12 cellular contexts compared by ENCODE assay signal in genomic region chr9:136111190-136111589, GRCh38. TPM values are rescaled to one million over a fixed set of nuclear protein-coding genes. Genes with fewer than 3 reads are reported as not detected.
DNase-seq lines count a peak whose midpoint lies in the region; ATAC-seq, FAIRE-seq and TF ChIP-seq lines count a peak whose summit lies in the region.
"Had no signal": no experiment of that assay in that cellular context is flagged by ENCODE, and none has a peak within 500 bp of the region (broad histone marks: within the 10 kb centered on the region; RNA-seq: fewer than 3 reads in every experiment).

No MANE protein-coding gene starts in this region.

- CTCF ChIA-PET in CD4-positive, alpha-beta T cell (lab: Charles Lee) = no interaction called here
- CTCF ChIA-PET in naive thymus-derived CD4-positive, alpha-beta T cell (lab: Charles Lee) = no interaction called here

- no peaks in the 10 kb centered on the region for H3K9me3 Mint-ChIP-seq in CD4-positive, alpha-beta T cell
- no peaks in the 10 kb centered on the region for H3K9me3 Mint-ChIP-seq in activated naive CD8-positive, alpha-beta T cell (ENCODE audit: low read depth)
- no peaks in the 10 kb centered on the region for H3K9me3 Mint-ChIP-seq in naive thymus-derived CD4-positive, alpha-beta T cell

- no peaks in the 10 kb centered on the region for H3K27me3 ChIP-seq in CD4-positive, alpha-beta T cell (ENCODE audit: control insufficient read depth, insufficient read depth, low read length)
- no peaks in the 10 kb centered on the region for H3K27me3 ChIP-seq in naive thymus-derived CD4-positive, alpha-beta T cell (ENCODE audit: control insufficient read depth in 2 of 2, insufficient read depth in 2 of 2, low read length in 2 of 2)
- no peaks in the 10 kb centered on the region for H3K27me3 ChIP-seq in colonic mucosa
- H3K27me3 ChIP-seq: testis had no signal

- no peaks in the 10 kb centered on the region for H3K27me3 Mint-ChIP-seq in CD4-positive, alpha-beta T cell
- no peaks in the 10 kb centered on the region for H3K27me3 Mint-ChIP-seq in activated naive CD8-positive, alpha-beta T cell
- no peaks in the 10 kb centered on the region for H3K27me3 Mint-ChIP-seq in naive thymus-derived CD4-positive, alpha-beta T cell

- peak overlapping the region; percentile 67 for H3K4me3 Mint-ChIP-seq in CD4-positive, alpha-beta T cell
- H3K4me3 Mint-ChIP-seq in activated naive CD8-positive, alpha-beta T cell = peak overlapping the region; percentile 10
- peak overlapping the region in 7 of 10 donors; percentile 39 to 91 (median 82) for H3K4me3 Mint-ChIP-seq in naive thymus-derived CD4-positive, alpha-beta T cell

- peak overlapping the region; percentile 88 for H3K27ac Mint-ChIP-seq in CD4-positive, alpha-beta T cell
- H3K27ac Mint-ChIP-seq in activated naive CD8-positive, alpha-beta T cell = peak overlapping the region; percentile 66
- H3K27ac Mint-ChIP-seq in naive thymus-derived CD4-positive, alpha-beta T cell = peak overlapping the region in 8 of 9 donors; percentile 46 to 97 (median 77)

- ATAC-seq in CD4-positive, alpha-beta T cell (ENCODE audit: poor library complexity) = no peak
- no peak for ATAC-seq in naive thymus-derived CD4-positive, alpha-beta T cell
- no peak for ATAC-seq in HG03045 (IDR thresholded peaks at IDR 0.05; ENCODE audit: unreplicated experiment)

- no peak for TF ChIP-seq CTCF in CD4-positive, alpha-beta T cell (IDR thresholded peaks at IDR 0.05)
- no peak for TF ChIP-seq CTCF in colonic mucosa (IDR thresholded peaks at IDR 0.05)

- peaks cover 78% of the 10 kb centered on the region for H3K4me1 Mint-ChIP-seq in CD4-positive, alpha-beta T cell (ENCODE audit: low read depth)
- peaks cover 63% of the 10 kb centered on the region for H3K4me1 Mint-ChIP-seq in activated naive CD8-positive, alpha-beta T cell (ENCODE audit: low read depth)
- H3K4me1 Mint-ChIP-seq in naive thymus-derived CD4-positive, alpha-beta T cell = peaks cover 38 to 82% (median 63%) of the 10 kb centered on the region in 7 donors

- peaks cover 0 to 14% (median 0%) of the 10 kb centered on the region in 3 experiments for H3K36me3 ChIP-seq in naive thymus-derived CD4-positive, alpha-beta T cell (ENCODE audit: control insufficient read depth in 2 of 3, insufficient read depth in 3 of 3, low read length in 3 of 3)
- H3K36me3 ChIP-seq in colonic mucosa = no peaks in the 10 kb centered on the region

- DNase-seq in CD4-positive, alpha-beta T cell = no peak
- DNase-seq in H54 (ENCODE audit: insufficient read length, low spot score) (no peak), EL (no peak), colonic mucosa (no peak)
- DNase-seq in naive thymus-derived CD4-positive, alpha-beta T cell = no peak
- DNase-seq: foreskin melanocyte, NCI-H2081 treated with DMSO at 0.1 percent for 48 hours, OCI-M1, testis had no signal

- 0 out of 2 replicates have a peak, but pooled peaks have one; percentile 2 for TF ChIP-seq POLR2A in H54 (IDR thresholded peaks at IDR 0.05; ENCODE audit: low read depth, low read length)

- H3K4me3 ChIP-seq in naive thymus-derived CD4-positive, alpha-beta T cell (ENCODE audit: low read length) = no peak overlapping the region
- H3K4me3 ChIP-seq in colonic mucosa = no peak overlapping the region
- H3K4me3 ChIP-seq: testis had no signal

- H3K36me3 Mint-ChIP-seq in CD4-positive, alpha-beta T cell (ENCODE audit: low read depth) = peaks cover 5% of the 10 kb centered on the region
- no peaks in the 10 kb centered on the region for H3K36me3 Mint-ChIP-seq in activated naive CD8-positive, alpha-beta T cell
- peaks cover 0 to 10% (median 0%) of the 10 kb centered on the region in 5 donors for H3K36me3 Mint-ChIP-seq in naive thymus-derived CD4-positive, alpha-beta T cell

- H3K27ac ChIP-seq in CD4-positive, alpha-beta T cell (ENCODE audit: low read depth, low read length) = no peak overlapping the region
- H3K27ac ChIP-seq in naive thymus-derived CD4-positive, alpha-beta T cell (ENCODE audit: low read depth, low read length) = peak overlapping the region; percentile 62
- no peak overlapping the region for H3K27ac ChIP-seq in colonic mucosa

- POLR2A ChIA-PET in CD4-positive, alpha-beta T cell (lab: Charles Lee) = interaction anchor here (6.0 kb wide), 1 partner anchor 16 kb away, joined by 50 read pairs; the partner anchor contains the start of gene NACC2
- POLR2A ChIA-PET in naive thymus-derived CD4-positive, alpha-beta T cell (lab: Charles Lee) = interaction anchor here (0.6 to 5.6 kb wide), 4 partner anchors 11 to 128 kb away, joined by 3 to 38 read pairs (median 4); partner anchors contain the start of gene NACC2

- intact Hi-C loops in CD4-positive, alpha-beta T cell (cut with DNase I, micrococcal nuclease) = no loop called here
- intact Hi-C loops in naive thymus-derived CD4-positive, alpha-beta T cell (cut with micrococcal nuclease) = loop anchor here in 1 of 2 donors (10.0 kb wide), 1 partner anchor 1946 kb away; the partner anchor contains the start of gene RNU6ATAC
- intact Hi-C loops in colonic mucosa (cut with DNase I) = no loop called here

- no peak for FAIRE-seq in H54 (lab: Jason Lieb, UNC)
- FAIRE-seq: keratinocyte had no signal

- H3K9me3 ChIP-seq in CD4-positive, alpha-beta T cell (ENCODE audit: control insufficient read depth, low read length) = no peaks in the 10 kb centered on the region
- no peaks in the 10 kb centered on the region for H3K9me3 ChIP-seq in naive thymus-derived CD4-positive, alpha-beta T cell (ENCODE audit: control insufficient read depth in 2 of 3, low read length in 3 of 3)
- H3K9me3 ChIP-seq in colonic mucosa = no peaks in the 10 kb centered on the region
- H3K9me3 ChIP-seq: testis had no signal

- H3K4me1 ChIP-seq in naive thymus-derived CD4-positive, alpha-beta T cell (ENCODE audit: control insufficient read depth in 2 of 2, insufficient read depth in 2 of 2, low read length in 2 of 2) = peaks cover 51 to 72% of the 10 kb centered on the region in 2 donors
- H3K4me1 ChIP-seq in colonic mucosa = peaks cover 29% of the 10 kb centered on the region

- H3K9ac ChIP-seq in colonic mucosa (ENCODE audit: low read depth in 2 of 2, low read length in 2 of 2) = no peak overlapping the region

RNA-seq across cellular contexts. Expression of gene TMEM250, which starts 7.5 kb away (rescaled TPM):
- total RNA-seq in CD4-positive, alpha-beta T cell = 1 to 10 TPM; 6.5 to 7.9 TPM
- 10 to 100 TPM; 16.4 to 55.3 (median 41.3) TPM for total RNA-seq in naive thymus-derived CD4-positive, alpha-beta T cell
- 10 to 100 TPM; 42.2 to 61.8 TPM for polyA plus RNA-seq in naive thymus-derived CD4-positive, alpha-beta T cell
- 10 to 100 TPM; 40.9 to 67.2 TPM for total RNA-seq in colonic mucosa

RNA-seq across cellular contexts. Expression of gene NACC2, which starts 16.1 kb away (rescaled TPM):
- 1 to 10 TPM; 2.1 to 2.7 TPM for total RNA-seq in CD4-positive, alpha-beta T cell
- 10 to 100 TPM in 1 of 5 experiments, 1 to 10 TPM in 4; 2.7 to 17.7 (median 8.2) TPM for total RNA-seq in naive thymus-derived CD4-positive, alpha-beta T cell
- polyA plus RNA-seq in naive thymus-derived CD4-positive, alpha-beta T cell = under 1 TPM; 0.92 to 0.97 TPM
- total RNA-seq in colonic mucosa = 10 to 100 TPM; 20.3 to 21.0 TPM

Comparison
In these comparisons a context has a peak if more than half of its experiments do, and no peak if none do; other contexts are left out.
1. H3K4me3 Mint-ChIP-seq: peak in every context shown above with its lines; median percentile 82 in naive thymus-derived CD4-positive, alpha-beta T cell; 67 in CD4-positive, alpha-beta T cell; 10 in activated naive CD8-positive, alpha-beta T cell.